ENCODE assay signal across 1 cellular context in the genomic region with DNA sequence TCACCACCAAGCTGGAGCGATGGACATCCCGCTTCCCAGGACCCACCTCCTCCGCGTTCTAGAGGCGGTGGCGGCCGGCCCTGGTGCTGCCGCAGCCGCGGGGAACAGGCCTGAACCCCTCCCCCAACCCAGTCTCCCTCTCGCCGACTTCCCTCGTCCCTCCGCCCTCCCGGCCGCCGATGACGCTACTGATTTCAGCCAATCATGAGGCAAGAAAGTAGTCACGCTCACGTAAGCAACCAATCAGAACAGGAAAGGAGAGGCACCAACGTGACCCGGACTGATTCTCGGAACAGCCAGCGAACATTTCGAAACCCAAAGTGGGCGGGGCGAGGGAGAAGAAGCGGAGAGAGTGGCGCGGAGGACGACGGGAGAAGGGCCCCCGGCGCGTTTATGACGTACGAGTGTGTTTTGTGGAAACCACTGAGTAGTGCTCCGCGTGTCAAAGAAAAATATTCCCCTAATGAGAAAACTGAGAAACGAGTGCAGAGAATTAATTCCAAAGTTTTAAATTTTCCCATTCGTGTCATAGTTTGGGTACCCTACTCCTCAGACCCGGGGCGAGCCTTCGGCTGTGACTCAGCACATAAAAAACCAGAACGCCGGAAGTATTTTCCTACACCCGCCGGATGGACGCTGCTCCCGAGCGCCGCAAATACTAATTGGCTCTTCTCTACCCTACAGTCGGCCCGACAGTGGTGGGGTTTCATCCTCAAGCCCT.
TF ChIP-seq lines count a peak whose summit lies in the region.

A gene with protein sequence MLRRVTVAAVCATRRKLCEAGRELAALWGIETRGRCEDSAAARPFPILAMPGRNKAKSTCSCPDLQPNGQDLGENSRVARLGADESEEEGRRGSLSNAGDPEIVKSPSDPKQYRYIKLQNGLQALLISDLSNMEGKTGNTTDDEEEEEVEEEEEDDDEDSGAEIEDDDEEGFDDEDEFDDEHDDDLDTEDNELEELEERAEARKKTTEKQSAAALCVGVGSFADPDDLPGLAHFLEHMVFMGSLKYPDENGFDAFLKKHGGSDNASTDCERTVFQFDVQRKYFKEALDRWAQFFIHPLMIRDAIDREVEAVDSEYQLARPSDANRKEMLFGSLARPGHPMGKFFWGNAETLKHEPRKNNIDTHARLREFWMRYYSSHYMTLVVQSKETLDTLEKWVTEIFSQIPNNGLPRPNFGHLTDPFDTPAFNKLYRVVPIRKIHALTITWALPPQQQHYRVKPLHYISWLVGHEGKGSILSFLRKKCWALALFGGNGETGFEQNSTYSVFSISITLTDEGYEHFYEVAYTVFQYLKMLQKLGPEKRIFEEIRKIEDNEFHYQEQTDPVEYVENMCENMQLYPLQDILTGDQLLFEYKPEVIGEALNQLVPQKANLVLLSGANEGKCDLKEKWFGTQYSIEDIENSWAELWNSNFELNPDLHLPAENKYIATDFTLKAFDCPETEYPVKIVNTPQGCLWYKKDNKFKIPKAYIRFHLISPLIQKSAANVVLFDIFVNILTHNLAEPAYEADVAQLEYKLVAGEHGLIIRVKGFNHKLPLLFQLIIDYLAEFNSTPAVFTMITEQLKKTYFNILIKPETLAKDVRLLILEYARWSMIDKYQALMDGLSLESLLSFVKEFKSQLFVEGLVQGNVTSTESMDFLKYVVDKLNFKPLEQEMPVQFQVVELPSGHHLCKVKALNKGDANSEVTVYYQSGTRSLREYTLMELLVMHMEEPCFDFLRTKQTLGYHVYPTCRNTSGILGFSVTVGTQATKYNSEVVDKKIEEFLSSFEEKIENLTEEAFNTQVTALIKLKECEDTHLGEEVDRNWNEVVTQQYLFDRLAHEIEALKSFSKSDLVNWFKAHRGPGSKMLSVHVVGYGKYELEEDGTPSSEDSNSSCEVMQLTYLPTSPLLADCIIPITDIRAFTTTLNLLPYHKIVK (minus strand): TSS at position 112 of the 721 bp plus-strand sequence. CDS start 112 bp downstream, outside the sequence.

TF ChIP-seq in HEK293, 187 proteins besides CTCF, POLR2A, EP300 and RAD21 (continued from another document):
- TF ChIP-seq, protein P1, sequence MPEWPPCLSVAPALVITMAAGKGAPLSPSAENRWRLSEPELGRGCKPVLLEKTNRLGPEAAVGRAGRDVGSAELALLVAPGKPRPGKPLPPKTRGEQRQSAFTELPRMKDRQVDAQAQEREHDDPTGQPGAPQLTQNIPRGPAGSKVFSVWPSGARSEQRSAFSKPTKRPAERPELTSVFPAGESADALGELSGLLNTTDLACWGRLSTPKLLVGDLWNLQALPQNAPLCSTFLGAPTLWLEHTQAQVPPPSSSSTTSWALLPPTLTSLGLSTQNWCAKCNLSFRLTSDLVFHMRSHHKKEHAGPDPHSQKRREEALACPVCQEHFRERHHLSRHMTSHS (tag by site-specific recombination; IDR thresholded peaks at IDR 0.05), result no peak
- TF ChIP-seq ZBTB17 (tag by site-specific recombination; IDR thresholded peaks at IDR 0.05), result peak; percentile 87
- no peak for TF ChIP-seq YY2 (tag by site-specific recombination; IDR thresholded peaks at IDR 0.05)
- no peak for TF ChIP-seq SCRT1 (tag by site-specific recombination; IDR thresholded peaks at IDR 0.05; ENCODE audit: borderline replicate concordance)
